In the genomic region with DNA sequence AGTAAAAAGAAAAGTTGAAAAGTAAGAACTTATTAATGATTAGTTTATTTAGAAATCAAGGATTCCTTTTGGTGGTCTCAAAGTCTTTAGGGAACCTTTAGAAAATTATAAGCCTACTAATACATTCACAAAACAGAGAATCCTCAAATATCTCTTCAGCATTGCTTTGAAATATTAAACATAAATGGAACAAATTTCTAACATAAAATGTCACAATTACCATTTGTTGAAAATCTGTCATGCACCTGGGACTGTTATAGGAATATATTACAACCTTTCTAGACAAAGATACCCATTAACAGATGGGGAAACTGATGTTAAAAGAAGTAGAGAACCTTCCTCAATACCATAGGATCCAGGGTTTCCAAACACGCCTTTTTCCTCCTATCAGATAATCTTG, we compare ENCODE assay signal across 10 cellular contexts.
"Had no signal": no experiment of that assay in that cellular context is flagged by ENCODE, and none has a peak within 500 bp of the region (broad histone marks: within the 10 kb centered on the region; RNA-seq: fewer than 3 reads in every experiment).

No MANE protein-coding gene starts in this region.

- H3K9me3 ChIP-seq: HAP-1 had no signal

- H3K4me3 Mint-ChIP-seq: GM23338, HFFc6 had no signal

- H3K36me3 ChIP-seq: HAP-1 had no signal

- FAIRE-seq: H1, HTR-8/SVneo had no signal

- H3K9me3 Mint-ChIP-seq: GM23338, HFFc6 had no signal

- H3K27ac Mint-ChIP-seq: GM23338, HFFc6 had no signal

- H3K27ac ChIP-seq: KMS-11 had no signal

- H3K9ac ChIP-seq: KMS-11 had no signal

- H3K4me3 ChIP-seq: GM23338, HAP-1 had no signal

- DNase-seq: H7, HFFc6, IMR-90, Karpas-422, KBM-7 had no signal
